1 cellular context compared by ENCODE assay signal in the genomic region with DNA sequence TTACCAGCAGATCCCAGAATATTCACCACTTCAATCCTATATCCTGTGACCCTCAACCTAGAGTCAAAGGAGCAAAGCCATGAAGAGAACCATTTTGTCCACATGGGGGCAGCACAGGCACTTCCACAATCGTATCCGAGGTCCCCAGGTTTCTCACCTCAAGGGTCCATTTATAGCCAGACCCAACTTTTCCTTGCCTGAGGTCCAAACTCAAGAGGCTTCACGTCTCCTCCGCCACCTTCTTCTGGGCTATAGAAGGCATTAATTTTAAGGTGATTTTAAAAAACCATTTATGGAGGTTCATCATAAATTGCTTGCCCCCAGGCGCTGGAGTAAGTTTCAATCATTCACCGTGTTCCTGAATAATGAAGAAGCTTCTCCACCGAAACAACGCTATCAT.
TF ChIP-seq lines count a peak whose summit lies in the region.

No MANE protein-coding gene starts in this region.

TF ChIP-seq in HepG2, 621 proteins besides CTCF, POLR2A, EP300 and RAD21 (continued from another document):
- TF ChIP-seq NR2C2 (CRISPR knock-in tag; IDR thresholded peaks at IDR 0.05; ENCODE audit: borderline replicate concordance), result no peak
- TF ChIP-seq RBM39 (IDR thresholded peaks at IDR 0.05; ENCODE audit: low read depth, low read length, poor library complexity, severe bottlenecking), result no peak
- peak; percentile 82 for TF ChIP-seq PPARG (CRISPR knock-in tag; conservative IDR thresholded peaks at IDR 0.05)
- no peak for TF ChIP-seq CHD4 (IDR thresholded peaks at IDR 0.05; ENCODE audit: borderline replicate concordance, low read length)
- TF ChIP-seq, protein P1, sequence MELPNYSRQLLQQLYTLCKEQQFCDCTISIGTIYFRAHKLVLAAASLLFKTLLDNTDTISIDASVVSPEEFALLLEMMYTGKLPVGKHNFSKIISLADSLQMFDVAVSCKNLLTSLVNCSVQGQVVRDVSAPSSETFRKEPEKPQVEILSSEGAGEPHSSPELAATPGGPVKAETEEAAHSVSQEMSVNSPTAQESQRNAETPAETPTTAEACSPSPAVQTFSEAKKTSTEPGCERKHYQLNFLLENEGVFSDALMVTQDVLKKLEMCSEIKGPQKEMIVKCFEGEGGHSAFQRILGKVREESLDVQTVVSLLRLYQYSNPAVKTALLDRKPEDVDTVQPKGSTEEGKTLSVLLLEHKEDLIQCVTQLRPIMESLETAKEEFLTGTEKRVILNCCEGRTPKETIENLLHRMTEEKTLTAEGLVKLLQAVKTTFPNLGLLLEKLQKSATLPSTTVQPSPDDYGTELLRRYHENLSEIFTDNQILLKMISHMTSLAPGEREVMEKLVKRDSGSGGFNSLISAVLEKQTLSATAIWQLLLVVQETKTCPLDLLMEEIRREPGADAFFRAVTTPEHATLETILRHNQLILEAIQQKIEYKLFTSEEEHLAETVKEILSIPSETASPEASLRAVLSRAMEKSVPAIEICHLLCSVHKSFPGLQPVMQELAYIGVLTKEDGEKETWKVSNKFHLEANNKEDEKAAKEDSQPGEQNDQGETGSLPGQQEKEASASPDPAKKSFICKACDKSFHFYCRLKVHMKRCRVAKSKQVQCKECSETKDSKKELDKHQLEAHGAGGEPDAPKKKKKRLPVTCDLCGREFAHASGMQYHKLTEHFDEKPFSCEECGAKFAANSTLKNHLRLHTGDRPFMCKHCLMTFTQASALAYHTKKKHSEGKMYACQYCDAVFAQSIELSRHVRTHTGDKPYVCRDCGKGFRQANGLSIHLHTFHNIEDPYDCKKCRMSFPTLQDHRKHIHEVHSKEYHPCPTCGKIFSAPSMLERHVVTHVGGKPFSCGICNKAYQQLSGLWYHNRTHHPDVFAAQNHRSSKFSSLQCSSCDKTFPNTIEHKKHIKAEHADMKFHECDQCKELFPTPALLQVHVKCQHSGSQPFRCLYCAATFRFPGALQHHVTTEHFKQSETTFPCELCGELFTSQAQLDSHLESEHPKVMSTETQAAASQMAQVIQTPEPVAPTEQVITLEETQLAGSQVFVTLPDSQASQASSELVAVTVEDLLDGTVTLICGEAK (IDR thresholded peaks at IDR 0.05), result no peak
- TF ChIP-seq, protein P1 (CRISPR knock-in tag; IDR thresholded peaks at IDR 0.05), result no peak
- TF ChIP-seq, protein P2, sequence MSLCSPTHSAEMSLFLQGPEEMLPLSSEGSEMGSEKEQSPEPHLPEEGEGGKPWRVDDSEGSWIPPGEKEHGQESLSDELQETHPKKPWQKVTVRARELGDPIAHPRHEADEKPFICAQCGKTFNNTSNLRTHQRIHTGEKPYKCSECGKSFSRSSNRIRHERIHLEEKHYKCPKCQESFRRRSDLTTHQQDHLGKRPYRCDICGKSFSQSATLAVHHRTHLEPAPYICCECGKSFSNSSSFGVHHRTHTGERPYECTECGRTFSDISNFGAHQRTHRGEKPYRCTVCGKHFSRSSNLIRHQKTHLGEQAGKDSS (CRISPR knock-in tag; IDR thresholded peaks at IDR 0.05; ENCODE audit: borderline replicate concordance, low read depth), result no peak
- TF ChIP-seq, protein P3, sequence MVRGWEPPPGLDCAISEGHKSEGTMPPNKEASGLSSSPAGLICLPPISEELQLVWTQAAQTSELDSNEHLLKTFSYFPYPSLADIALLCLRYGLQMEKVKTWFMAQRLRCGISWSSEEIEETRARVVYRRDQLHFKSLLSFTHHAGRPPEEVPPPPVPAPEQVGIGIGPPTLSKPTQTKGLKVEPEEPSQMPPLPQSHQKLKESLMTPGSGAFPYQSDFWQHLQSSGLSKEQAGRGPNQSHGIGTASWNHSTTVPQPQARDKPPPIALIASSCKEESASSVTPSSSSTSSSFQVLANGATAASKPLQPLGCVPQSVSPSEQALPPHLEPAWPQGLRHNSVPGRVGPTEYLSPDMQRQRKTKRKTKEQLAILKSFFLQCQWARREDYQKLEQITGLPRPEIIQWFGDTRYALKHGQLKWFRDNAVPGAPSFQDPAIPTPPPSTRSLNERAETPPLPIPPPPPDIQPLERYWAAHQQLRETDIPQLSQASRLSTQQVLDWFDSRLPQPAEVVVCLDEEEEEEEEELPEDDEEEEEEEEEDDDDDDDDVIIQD (CRISPR knock-in tag; IDR thresholded peaks at IDR 0.05; ENCODE audit: low read depth), result peak; percentile 16; the same call in 1 of the 2 replicates
- no peak for TF ChIP-seq THAP11 (CRISPR knock-in tag; IDR thresholded peaks at IDR 0.05)
TF ChIP-seq in HepG2: peak in this region for 12.
